33 cellular contexts compared by ENCODE assay signal in genomic region chr1:25157846-25158245, GRCh38.
"Had no signal": no experiment of that assay in that cellular context is flagged by ENCODE, and none has a peak within 500 bp of the region (broad histone marks: within the 10 kb centered on the region; RNA-seq: fewer than 3 reads in every experiment).

No MANE protein-coding gene starts in this region.

- H3K4me1 ChIP-seq: adrenal gland, body of pancreas, breast epithelium had no signal

- H3K9me3 ChIP-seq: adrenal gland, body of pancreas, breast epithelium had no signal

- H3K27ac ChIP-seq: adrenal gland, body of pancreas, brain microvascular endothelial cell, breast epithelium, cardiac muscle cell had no signal

- DNase-seq: activated effector memory CD4-positive, alpha-beta T cell treated with anti-CD3 and anti-CD28 coated beads, Interleukin-2, amount 50 U/mL, for 16 hours; activated effector memory CD4-positive, alpha-beta T cell treated with Interleukin-2 at 50 U/mL for 16 hours; activated gamma-delta T cell; activated gamma-delta T cell treated with Interleukin-2 at 50 U/mL for 16 hours; activated naive CD4-positive, alpha-beta T cell; activated naive CD4-positive, alpha-beta T cell treated with anti-CD3 and anti-CD28 coated beads for 36 hours; activated naive CD4-positive, alpha-beta T cell treated with anti-CD3 and anti-CD28 coated beads, Interleukin-2, amount 10 ng/mL, durations not matched to agents 7 days and 5 days; activated naive CD4-positive, alpha-beta T cell treated with anti-CD3 and anti-CD28 coated beads, Interleukin-2, amount 50 U/mL, for 16 hours; activated naive CD4-positive, alpha-beta T cell treated with Interleukin-2 at 50 U/mL for 16 hours; activated naive CD8-positive, alpha-beta T cell treated with anti-CD3 and anti-CD28 coated beads for 36 hours; activated naive CD8-positive, alpha-beta T cell treated with anti-CD3 and anti-CD28 coated beads, Interleukin-2, amount 10 ng/mL, durations not matched to agents 7 days and 5 days; activated naive CD8-positive, alpha-beta T cell treated with anti-CD3 and anti-CD28 coated beads, Interleukin-2, amount 50 U/mL, for 24 hours; activated T-cell treated with anti-CD3 and anti-CD28 coated beads, Interleukin-2, amount 50 U/mL, for 1 hour; activated T-cell treated with anti-CD3 and anti-CD28 coated beads, Interleukin-2, amount 50 U/mL, for 24 hours; activated T-cell treated with anti-CD3 and anti-CD28 coated beads, Interleukin-2, amount 50 U/mL, for 4 hours; activated T-cell treated with anti-CD3 and anti-CD28 coated beads, Interleukin-2, amount 50 U/mL, for 48 hours; activated T-cell treated with anti-CD3 and anti-CD28 coated beads, Interleukin-2, amount 50 U/mL, for 72 hours; adrenal gland; amniotic stem cell; amygdala; anterior cingulate cortex; aorta; body of pancreas; brain microvascular endothelial cell; caudate nucleus; central memory CD4-positive, alpha-beta T cell; cerebellar nuclear complex had no signal

- H3K27me3 ChIP-seq: adrenal gland, body of pancreas, breast epithelium, cardiac muscle cell had no signal

- FAIRE-seq: astrocyte, bronchial epithelial cell had no signal

- H3K4me3 ChIP-seq: adrenal gland, body of pancreas, breast epithelium, cardiac muscle cell had no signal

- ATAC-seq: activated naive CD4-positive, alpha-beta T cell treated with anti-CD3 and anti-CD28 coated beads, Interleukin-2, amount 50 U/mL, for 72 hours; activated naive CD8-positive, alpha-beta T cell treated with anti-CD3 and anti-CD28 coated beads, Interleukin-2, amount 50 U/mL, for 24 hours; activated T-cell treated with anti-CD3 and anti-CD28 coated beads, Interleukin-2, amount 50 U/mL, for 4 hours; activated T-cell treated with anti-CD3 and anti-CD28 coated beads, Interleukin-2, amount 50 U/mL, for 72 hours; activated T-helper 17 cell treated with anti-CD3 and anti-CD28 coated beads, Interleukin-2, amount 50 U/mL, for 72 hours; body of pancreas had no signal

- H3K36me3 ChIP-seq: adrenal gland, brain microvascular endothelial cell, breast epithelium, cardiac muscle cell had no signal
